Comparison of ENCODE assay signal across 14 cellular contexts in the genomic region with DNA sequence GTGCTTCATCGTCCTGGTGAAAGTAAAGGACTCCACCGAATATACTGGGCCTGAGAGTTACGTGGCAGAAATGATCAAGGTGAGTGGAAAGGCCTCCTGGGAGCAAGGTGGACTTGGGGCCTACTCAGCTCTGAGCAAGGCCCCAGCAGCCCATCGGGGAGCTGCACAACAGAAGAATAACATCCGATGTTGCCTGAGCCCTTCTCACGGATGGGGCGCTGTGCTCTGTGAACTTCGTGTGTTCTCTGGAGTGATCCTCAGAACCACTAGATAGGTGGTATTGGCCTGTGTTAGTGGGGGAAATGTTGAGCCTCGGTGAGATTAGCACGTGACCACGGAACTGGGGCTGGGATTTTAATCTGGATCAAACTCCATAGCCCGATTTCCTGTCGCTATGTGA.
DNase-seq lines count a peak whose midpoint lies in the region; ATAC-seq lines count a peak whose summit lies in the region.
"Had no signal": no experiment of that assay in that cellular context is flagged by ENCODE, and none has a peak within 500 bp of the region (broad histone marks: within the 10 kb centered on the region; RNA-seq: fewer than 3 reads in every experiment).

No MANE protein-coding gene starts in this region.

- no peak for ATAC-seq in activated T-cell treated with anti-CD3 and anti-CD28 coated beads, Interleukin-2, amount 50 U/mL, for 4 hours
- no peak for ATAC-seq in T-helper 17 cell
- no peak for ATAC-seq in effector memory CD8-positive, alpha-beta T cell (replicated peaks)
- no peak for ATAC-seq in stimulated activated effector memory CD8-positive, alpha-beta T cell treated with anti-CD3 and anti-CD28 coated beads, Interleukin-12 subunit alpha, Interleukin-12 subunit beta, amount 100 ng/mL, for 72 hours
- ATAC-seq: A549 had no signal

- peaks cover 59% of the 10 kb centered on the region for H3K4me1 Mint-ChIP-seq in activated T-cell treated with anti-CD3 and anti-CD28 coated beads, Interleukin-2, amount 50 U/mL, for 24 hours (ENCODE audit: low read depth)
- H3K4me1 Mint-ChIP-seq in activated T-cell treated with anti-CD3 and anti-CD28 coated beads, Interleukin-2, amount 50 U/mL, for 4 hours (ENCODE audit: low read depth), result peaks cover 37% of the 10 kb centered on the region
- peaks cover 35% of the 10 kb centered on the region for H3K4me1 Mint-ChIP-seq in T-helper 17 cell
- peaks cover 23 to 28% of the 10 kb centered on the region in 2 donors for H3K4me1 Mint-ChIP-seq in effector memory CD8-positive, alpha-beta T cell (ENCODE audit: low read depth in 2 of 2)
- H3K4me1 Mint-ChIP-seq in stimulated activated effector memory CD8-positive, alpha-beta T cell treated with anti-CD3 and anti-CD28 coated beads, Interleukin-12 subunit alpha, Interleukin-12 subunit beta, amount 100 ng/mL, for 72 hours, result peaks cover 63% of the 10 kb centered on the region

- H3K9me3 Mint-ChIP-seq in activated T-cell treated with anti-CD3 and anti-CD28 coated beads, Interleukin-2, amount 50 U/mL, for 24 hours, result no peaks in the 10 kb centered on the region
- H3K9me3 Mint-ChIP-seq in activated T-cell treated with anti-CD3 and anti-CD28 coated beads, Interleukin-2, amount 50 U/mL, for 4 hours, result peaks cover 8% of the 10 kb centered on the region
- H3K9me3 Mint-ChIP-seq in effector memory CD8-positive, alpha-beta T cell, result no peaks in the 10 kb centered on the region
- peaks cover 4% of the 10 kb centered on the region for H3K9me3 Mint-ChIP-seq in stimulated activated effector memory CD8-positive, alpha-beta T cell treated with anti-CD3 and anti-CD28 coated beads, Interleukin-12 subunit alpha, Interleukin-12 subunit beta, amount 100 ng/mL, for 72 hours

- H3K36me3 Mint-ChIP-seq in activated T-cell treated with anti-CD3 and anti-CD28 coated beads, Interleukin-2, amount 50 U/mL, for 24 hours (ENCODE audit: low read depth), result peaks cover 91% of the 10 kb centered on the region
- peaks cover 64% of the 10 kb centered on the region for H3K36me3 Mint-ChIP-seq in activated T-cell treated with anti-CD3 and anti-CD28 coated beads, Interleukin-2, amount 50 U/mL, for 4 hours (ENCODE audit: insufficient read depth)
- H3K36me3 Mint-ChIP-seq in T-helper 17 cell (ENCODE audit: low read depth), result peaks cover 21% of the 10 kb centered on the region
- H3K36me3 Mint-ChIP-seq in effector memory CD8-positive, alpha-beta T cell (ENCODE audit: insufficient read depth), result peaks cover 24% of the 10 kb centered on the region
- H3K36me3 Mint-ChIP-seq in stimulated activated effector memory CD8-positive, alpha-beta T cell treated with anti-CD3 and anti-CD28 coated beads, Interleukin-12 subunit alpha, Interleukin-12 subunit beta, amount 100 ng/mL, for 72 hours, result peaks cover 100% of the 10 kb centered on the region

- H3K27me3 Mint-ChIP-seq in activated T-cell treated with anti-CD3 and anti-CD28 coated beads, Interleukin-2, amount 50 U/mL, for 24 hours, result no peaks in the 10 kb centered on the region
- no peaks in the 10 kb centered on the region for H3K27me3 Mint-ChIP-seq in activated T-cell treated with anti-CD3 and anti-CD28 coated beads, Interleukin-2, amount 50 U/mL, for 4 hours (ENCODE audit: low read depth)
- no peaks in the 10 kb centered on the region for H3K27me3 Mint-ChIP-seq in T-helper 17 cell
- H3K27me3 Mint-ChIP-seq in effector memory CD8-positive, alpha-beta T cell, result no peaks in the 10 kb centered on the region

- no peaks in the 10 kb centered on the region for H3K9me3 ChIP-seq in T-helper 17 cell (ENCODE audit: control insufficient read depth, low read length, poor library complexity, severe bottlenecking)
- H3K9me3 ChIP-seq: Caco-2 had no signal

- H3K4me3 Mint-ChIP-seq in activated T-cell treated with anti-CD3 and anti-CD28 coated beads, Interleukin-2, amount 50 U/mL, for 24 hours, result no peak overlapping the region
- H3K4me3 Mint-ChIP-seq in activated T-cell treated with anti-CD3 and anti-CD28 coated beads, Interleukin-2, amount 50 U/mL, for 4 hours, result no peak overlapping the region
- H3K4me3 Mint-ChIP-seq in T-helper 17 cell, result no peak overlapping the region
- H3K4me3 Mint-ChIP-seq in effector memory CD8-positive, alpha-beta T cell, result no peak overlapping the region
- H3K4me3 Mint-ChIP-seq in stimulated activated effector memory CD8-positive, alpha-beta T cell treated with anti-CD3 and anti-CD28 coated beads, Interleukin-12 subunit alpha, Interleukin-12 subunit beta, amount 100 ng/mL, for 72 hours, result no peak overlapping the region

- DNase-seq in activated T-cell treated with anti-CD3 and anti-CD28 coated beads, Interleukin-2, amount 50 U/mL, for 24 hours, result no peak
- no peak for DNase-seq in activated T-cell treated with anti-CD3 and anti-CD28 coated beads, Interleukin-2, amount 50 U/mL, for 4 hours
- DNase-seq in T-helper 17 cell, result no peak
- no peak for DNase-seq in effector memory CD8-positive, alpha-beta T cell
- no peak for DNase-seq in stimulated activated effector memory CD8-positive, alpha-beta T cell treated with anti-CD3 and anti-CD28 coated beads, Interleukin-12 subunit alpha, Interleukin-12 subunit beta, amount 100 ng/mL, for 72 hours (ENCODE audit: low spot score in 2 of 2)
- no peak for DNase-seq in NCI-H1092 treated with DMSO at 0.1 percent for 48 hours (lab: John Stamatoyannopoulos, UW)
- DNase-seq in SHP77 (lab: John Stamatoyannopoulos, UW), result no peak
- DNase-seq: Caco-2, DMS153, H7, NCI-H1092, NCI-H2227 treated with DMSO at 0.1 percent for 48 hours, NCI-H524 treated with DMSO at 0.1 percent for 48 hours had no signal

- peak overlapping the region; percentile 63 for H3K27ac Mint-ChIP-seq in activated T-cell treated with anti-CD3 and anti-CD28 coated beads, Interleukin-2, amount 50 U/mL, for 24 hours
- H3K27ac Mint-ChIP-seq in T-helper 17 cell, result peak overlapping the region; percentile 25
- H3K27ac Mint-ChIP-seq in effector memory CD8-positive, alpha-beta T cell, result peak overlapping the region; percentile 57 to 98
- peak overlapping the region; percentile 66 for H3K27ac Mint-ChIP-seq in stimulated activated effector memory CD8-positive, alpha-beta T cell treated with anti-CD3 and anti-CD28 coated beads, Interleukin-12 subunit alpha, Interleukin-12 subunit beta, amount 100 ng/mL, for 72 hours

Comparison
In these comparisons a context has a peak if more than half of its experiments do, and no peak if none do; other contexts are left out.
1. H3K27ac Mint-ChIP-seq: peak in every context shown above with its lines; median percentile 78 in effector memory CD8-positive, alpha-beta T cell; 66 in stimulated activated effector memory CD8-positive, alpha-beta T cell treated with anti-CD3 and anti-CD28 coated beads, Interleukin-12 subunit alpha, Interleukin-12 subunit beta, amount 100 ng/mL, for 72 hours; 63 in activated T-cell treated with anti-CD3 and anti-CD28 coated beads, Interleukin-2, amount 50 U/mL, for 24 hours; 25 in T-helper 17 cell.